Comparison of ENCODE assay signal across 2 cellular contexts in genomic region chr1:154842635-154843034, GRCh38.
TF ChIP-seq lines count a peak whose summit lies in the region.

No MANE protein-coding gene starts in this region.

TF ChIP-seq in HepG2, 621 proteins besides CTCF, POLR2A, EP300 and RAD21:
- TF ChIP-seq ZBTB39 (CRISPR knock-in tag; IDR thresholded peaks at IDR 0.05) = no peak
- TF ChIP-seq CREB1 (IDR thresholded peaks at IDR 0.05) = 0 out of 2 replicates have a peak, but pooled peaks have one; percentile 44
- TF ChIP-seq CREB1 (CRISPR knock-in tag; IDR thresholded peaks at IDR 0.05) = no peak
- TF ChIP-seq ZNF629 (CRISPR knock-in tag; conservative IDR thresholded peaks at IDR 0.05) = peak; percentile 68
- no peak for TF ChIP-seq EED (CRISPR knock-in tag; IDR thresholded peaks at IDR 0.05)
- TF ChIP-seq NCOA1 (CRISPR knock-in tag; IDR thresholded peaks at IDR 0.05) = no peak
- no peak for TF ChIP-seq GFI1 (CRISPR knock-in tag; IDR thresholded peaks at IDR 0.05; ENCODE audit: borderline replicate concordance)
- TF ChIP-seq NR2F2 (IDR thresholded peaks at IDR 0.05; ENCODE audit: borderline replicate concordance, low read depth) = no peak

TF ChIP-seq in GM12878, 131 proteins besides CTCF, POLR2A, EP300 and RAD21:
- TF ChIP-seq USF1 (IDR thresholded peaks at IDR 0.05; ENCODE audit: borderline replicate concordance, extremely low read length, insufficient read depth, low read depth, low read length) = peak; percentile 40
- no peak for TF ChIP-seq SMAD5 (IDR thresholded peaks at IDR 0.05; ENCODE audit: low read depth)
- 0 out of 2 replicates have a peak, but pooled peaks have one; percentile 32 for TF ChIP-seq ATF7 (IDR thresholded peaks at IDR 0.05; ENCODE audit: low read depth)
- peak; percentile 57; the same call in 1 of the 2 replicates for TF ChIP-seq RAD51 (IDR thresholded peaks at IDR 0.05)
- 0 out of 3 replicates have a peak, but pooled peaks have one; percentile 9 for TF ChIP-seq POU2F2 (IDR thresholded peaks at IDR 0.05; ENCODE audit: borderline replicate concordance, low read depth, low read length)
- TF ChIP-seq ZNF622 (IDR thresholded peaks at IDR 0.05) = no peak
- TF ChIP-seq SMARCA5 (IDR thresholded peaks at IDR 0.05) = peak; percentile 51; the same call in 1 of the 2 replicates
- TF ChIP-seq ZNF687 (IDR thresholded peaks at IDR 0.05) = peak; percentile 49
- no peak for TF ChIP-seq KLF5 (IDR thresholded peaks at IDR 0.05; ENCODE audit: partially characterized antibody)
- no peak for TF ChIP-seq MEF2B (IDR thresholded peaks at IDR 0.05; ENCODE audit: partially characterized antibody, poor library complexity, severe bottlenecking)
- TF ChIP-seq CREM (IDR thresholded peaks at IDR 0.05; ENCODE audit: low read depth) = peak; percentile 59
- peak; percentile 83 for TF ChIP-seq RUNX3 (IDR thresholded peaks at IDR 0.05; ENCODE audit: low read length)
- peak; percentile 76 for TF ChIP-seq CREB1 (IDR thresholded peaks at IDR 0.05; ENCODE audit: low read depth)
- TF ChIP-seq JUNB (IDR thresholded peaks at IDR 0.05) = peak; percentile 59
- TF ChIP-seq CHD4 (IDR thresholded peaks at IDR 0.05) = no peak
- no peak for TF ChIP-seq PBX3 (IDR thresholded peaks at IDR 0.05; ENCODE audit: insufficient replicate concordance, low read depth, low read length)
- TF ChIP-seq IRF4 (IDR thresholded peaks at IDR 0.05; ENCODE audit: low read depth, low read length) = 0 out of 2 replicates have a peak, but pooled peaks have one; percentile 18
- no peak for TF ChIP-seq CEBPZ (IDR thresholded peaks at IDR 0.05; ENCODE audit: low read depth, low read length)
- peak in 1 of 2 experiments; percentile 41; a peak in 2 of 4 replicates for TF ChIP-seq ETV6 (conservative IDR thresholded peaks at IDR 0.05 in 1 of 2, IDR thresholded peaks at IDR 0.05 in 1 of 2; ENCODE audit: borderline replicate concordance in 1 of 2, low read depth in 1 of 2)
- TF ChIP-seq EED (IDR thresholded peaks at IDR 0.05; ENCODE audit: low read depth) = 0 out of 2 replicates have a peak, but pooled peaks have one; percentile 14
- peak in 1 of 2 experiments; percentile 20; a peak in 1 of 4 replicates for TF ChIP-seq BHLHE40 (IDR thresholded peaks at IDR 0.05; ENCODE audit: borderline replicate concordance in 1 of 2, low read depth in 2 of 2, low read length in 1 of 2)
TF ChIP-seq in GM12878: peak in this region for 14.
